Comparison of ENCODE assay signal across 6 cellular contexts in genomic region chr17:48546187-48546923, GRCh38. TPM values are rescaled to one million over a fixed set of nuclear protein-coding genes. Genes with fewer than 3 reads are reported as not detected.
A peak's percentile ranks its signal among the peaks of the same experiment; 100 is the strongest.
DNase-seq lines count a peak whose midpoint lies in the region; ATAC-seq, FAIRE-seq and TF ChIP-seq lines count a peak whose summit lies in the region.

No MANE protein-coding gene starts in this region.

- H3K4me3 ChIP-seq in right lobe of liver (no peak overlapping the region), HepG2 (replicated peaks in 1 of 3; ENCODE audit: insufficient read depth in 1 of 3, low read depth in 2 of 3, low read length in 3 of 3) (no peak overlapping the region), hepatocyte (no peak overlapping the region), vagina (peak overlapping the region; percentile 6 to 17)

- TF ChIP-seq POLR2A in right lobe of liver (IDR thresholded peaks at IDR 0.05), result no peak
- TF ChIP-seq POLR2A in HepG2 (IDR thresholded peaks at IDR 0.05; ENCODE audit: insufficient read depth in 1 of 2, low read depth in 2 of 2, low read length in 2 of 2), result no peak
- no peak for TF ChIP-seq POLR2A in vagina (IDR thresholded peaks at IDR 0.05)

- H2AFZ ChIP-seq in HepG2 (ENCODE audit: low read length), result no peak overlapping the region
- H2AFZ ChIP-seq in hepatocyte, result no peak overlapping the region

- in situ Hi-C loops in HepG2 (cut with HindIII; ENCODE audit: extremely low pct_ligation_motif_present, low pct_unique_long_range_greater_than_20kb), result no loop called here

- WGBS in right lobe of liver (ENCODE audit: insufficient coverage, low coverage, low lambda C conversion rate, missing lambda C conversion rate), result 22% methylated on average over 10 of the region's 10 CpGs
- WGBS in HepG2 (ENCODE audit: low lambda C conversion rate), result 8% methylated on average over 10 of the region's 10 CpGs
- WGBS in hepatocyte (ENCODE audit: low lambda C conversion rate, missing lambda C conversion rate), result 32% methylated on average over 10 of the region's 10 CpGs

- no TSS peak for BruUV-seq in HepG2 (replicated peaks; lab: Mats Ljungman, UMichigan)

- no peak overlapping the region for H3K4me2 ChIP-seq in HepG2 (ENCODE audit: low read depth, low read length)
- peak overlapping the region; percentile 68 for H3K4me2 ChIP-seq in hepatocyte

- H3K27me3 ChIP-seq in right lobe of liver (peaks cover 0 to 10% of the 10 kb centered on the region in 2 donors), HepG2 (ENCODE audit: control insufficient read depth in 1 of 2, insufficient read depth in 2 of 2, low read length in 2 of 2) (peaks cover 11 to 95% of the 10 kb centered on the region in 2 experiments), hepatocyte (peaks cover 76% of the 10 kb centered on the region), vagina (no peaks in the 10 kb centered on the region)

- TF ChIP-seq EP300 in HepG2 (IDR thresholded peaks at IDR 0.05; ENCODE audit: low read depth in 2 of 2, low read length in 2 of 2) (no peak), HepG2 (CRISPR knock-in tag; IDR thresholded peaks at IDR 0.05; ENCODE audit: borderline replicate concordance) (no peak)

- no peak for ATAC-seq in right lobe of liver
- no peak for ATAC-seq in HepG2

- POLR2A ChIA-PET in HepG2 (lab: Yijun Ruan, JAX), result no interaction called here

- FAIRE-seq in HepG2 (lab: Jason Lieb, UNC), result no peak

- peak overlapping the region in 2 of 3 donors; percentile 4 to 64 for H3K27ac ChIP-seq in right lobe of liver
- H3K27ac ChIP-seq in HepG2 (ENCODE audit: extremely low read length, insufficient read depth, low read length), result no peak overlapping the region
- H3K27ac ChIP-seq in hepatocyte, result peak overlapping the region; percentile 85
- H3K27ac ChIP-seq in vagina, result peak overlapping the region; percentile 70

- TF ChIP-seq RAD21 in HepG2 (CRISPR knock-in tag; IDR thresholded peaks at IDR 0.05), result no peak

- no peaks in the 10 kb centered on the region; the same call in 1 of the 2 replicates for H4K20me1 ChIP-seq in HepG2 (ENCODE audit: insufficient read depth, low read length)
- H4K20me1 ChIP-seq in hepatocyte (ENCODE audit: insufficient read depth, poor library complexity, severe bottlenecking), result no peaks in the 10 kb centered on the region

- no peaks in the 10 kb centered on the region for H3K9me3 ChIP-seq in right lobe of liver
- H3K9me3 ChIP-seq in HepG2 (ENCODE audit: low read length), result no peaks in the 10 kb centered on the region
- no peaks in the 10 kb centered on the region for H3K9me3 ChIP-seq in hepatocyte (ENCODE audit: low read depth)
- no peaks in the 10 kb centered on the region for H3K9me3 ChIP-seq in vagina

- TF ChIP-seq CTCF in right lobe of liver (IDR thresholded peaks at IDR 0.05) (no peak), HepG2 (CRISPR knock-in tag; IDR thresholded peaks at IDR 0.05) (no peak), hepatocyte (IDR thresholded peaks at IDR 0.05; ENCODE audit: poor library complexity) (no peak), vagina (IDR thresholded peaks at IDR 0.05) (no peak)

- H3K79me2 ChIP-seq in HepG2 (ENCODE audit: insufficient read depth, low read length) (no peaks in the 10 kb centered on the region), hepatocyte (peaks cover 20% of the 10 kb centered on the region)

- CTCF ChIA-PET in HepG2 (lab: Yijun Ruan, JAX; ENCODE audit: low intra/inter-chr PET ratio, low total read pairs), result no interaction called here

- H3K36me3 ChIP-seq in right lobe of liver, result no peaks in the 10 kb centered on the region
- H3K36me3 ChIP-seq in HepG2 (replicated peaks in 1 of 2; ENCODE audit: control insufficient read depth in 1 of 2, insufficient read depth in 2 of 2, low read length in 2 of 2), result no peaks in the 10 kb centered on the region
- H3K36me3 ChIP-seq in hepatocyte (replicated peaks; ENCODE audit: insufficient read depth, low read depth), result no peaks in the 10 kb centered on the region
- no peaks in the 10 kb centered on the region for H3K36me3 ChIP-seq in vagina

- H3K4me1 ChIP-seq in right lobe of liver, result peaks cover 0 to 6% (median 0%) of the 10 kb centered on the region in 4 donors
- H3K4me1 ChIP-seq in HepG2 (ENCODE audit: insufficient read depth, low read length), result no peaks in the 10 kb centered on the region
- peaks cover 21% of the 10 kb centered on the region for H3K4me1 ChIP-seq in hepatocyte (ENCODE audit: insufficient read depth)
- peaks cover 40% of the 10 kb centered on the region for H3K4me1 ChIP-seq in vagina

- no peaks in the 10 kb centered on the region for H3K9me2 ChIP-seq in hepatocyte (replicated peaks; ENCODE audit: insufficient read depth)

- H3K9ac ChIP-seq in HepG2 (ENCODE audit: insufficient read depth, low read depth, low read length), result no peak overlapping the region

- intact Hi-C loops in right lobe of liver (cut with DNase I), result no loop called here
- intact Hi-C loops in HepG2 (cut with micrococcal nuclease; ENCODE audit: unreplicated experiment), result no loop called here
- intact Hi-C loops in vagina (cut with DNase I), result no loop called here

- DNase-seq in right lobe of liver (no peak), HepG2 (ENCODE audit: low spot score) (no peak), hepatocyte (ENCODE audit: low spot score) (no peak), vagina (ENCODE audit: extremely low spot score in 2 of 2) (no peak), mesenteric fat pad (ENCODE audit: low spot score) (no peak), SIG-M5 treated with dmso at 0.1 percent for 504 hours (lab: John Stamatoyannopoulos, UW; ENCODE audit: unreplicated experiment) (no peak)

RNA-seq across cellular contexts. Expression of gene HOXB2, which starts 1.4 kb away (rescaled TPM):
- 1 to 10 TPM; 1.1 to 1.9 (median 1.5) TPM for total RNA-seq in right lobe of liver
- not detected in 2 replicates for total RNA-seq in HepG2 (2016; rRNA removed; fragmentation: Illumina TruSeq; extraction: Trizol)
- not detected in 2 replicates for total RNA-seq in HepG2 (2016; cell fraction: cytosol; rRNA removed; fragmentation: Illumina TruSeq; extraction: Trizol; ENCODE audit: low read depth)
- total RNA-seq in HepG2 (2016; cell fraction: insoluble cytoplasmic fraction; rRNA removed; fragmentation: Illumina TruSeq; extraction: Trizol), result not detected in 2 replicates
- total RNA-seq in HepG2 (2016; cell fraction: membrane; rRNA removed; fragmentation: Illumina TruSeq; extraction: Trizol), result not detected in 2 replicates
- not detected in 2 replicates for total RNA-seq in HepG2 (2016; cell fraction: nucleus; rRNA removed; fragmentation: Illumina TruSeq; extraction: Trizol)
- not detected in 2 replicates for polyA plus RNA-seq in HepG2 (2011; rRNA removed)
- polyA plus RNA-seq in HepG2 (2011; cell fraction: cytosol; rRNA removed), result not detected in 2 replicates
- polyA plus RNA-seq in HepG2 (2011; cell fraction: nucleus; rRNA removed), result not detected in 2 replicates
- polyA plus RNA-seq in HepG2 (2012), result not detected in 2 replicates
- polyA plus RNA-seq in HepG2 (2016; cell fraction: cytosol; fragmentation: Illumina TruSeq; extraction: Trizol; ENCODE audit: low read depth), result not detected in 2 replicates
- polyA plus RNA-seq in HepG2 (2016; cell fraction: insoluble cytoplasmic fraction; fragmentation: Illumina TruSeq; extraction: Trizol; ENCODE audit: low read depth), result not detected in 2 replicates
- not detected in 2 replicates for polyA plus RNA-seq in HepG2 (2016; cell fraction: membrane; fragmentation: Illumina TruSeq; extraction: Trizol; ENCODE audit: low read depth)
- polyA plus RNA-seq in HepG2 (2016; cell fraction: nucleus; fragmentation: Illumina TruSeq; extraction: Trizol; ENCODE audit: insufficient read depth, low read depth), result not detected in 2 replicates
- 0.28 TPM in 1 of 2 replicates, not detected in the other for polyA minus RNA-seq in HepG2 (2011; rRNA and poly(A)+ RNA removed; ENCODE audit: low replicate concordance)
- not detected in 2 replicates for polyA minus RNA-seq in HepG2 (2011; cell fraction: cytosol; rRNA and poly(A)+ RNA removed)
- polyA minus RNA-seq in HepG2 (2011; cell fraction: nucleus; rRNA and poly(A)+ RNA removed), result not detected in 2 replicates
- 5.6 and 6.7 TPM in 2 replicates for total RNA-seq in hepatocyte
- polyA plus RNA-seq in hepatocyte, result 20.7 and 29.9 TPM in 2 replicates
- 14.2 TPM for total RNA-seq in vagina
- 19.3 TPM for total RNA-seq in mesenteric fat pad

RNA-seq across cellular contexts. Expression of gene HOXB1, which starts 15.5 kb away (rescaled TPM):
- total RNA-seq in right lobe of liver, result not detected
- total RNA-seq in HepG2 (2016; rRNA removed; fragmentation: Illumina TruSeq; extraction: Trizol), result not detected in 2 replicates
- total RNA-seq in HepG2 (2016; cell fraction: cytosol; rRNA removed; fragmentation: Illumina TruSeq; extraction: Trizol; ENCODE audit: low read depth), result not detected in 2 replicates
- total RNA-seq in HepG2 (2016; cell fraction: insoluble cytoplasmic fraction; rRNA removed; fragmentation: Illumina TruSeq; extraction: Trizol), result not detected in 2 replicates
- not detected in 2 replicates for total RNA-seq in HepG2 (2016; cell fraction: membrane; rRNA removed; fragmentation: Illumina TruSeq; extraction: Trizol)
- total RNA-seq in HepG2 (2016; cell fraction: nucleus; rRNA removed; fragmentation: Illumina TruSeq; extraction: Trizol), result not detected in 2 replicates
- polyA plus RNA-seq in HepG2 (2011; rRNA removed), result not detected in 2 replicates
- not detected in 2 replicates for polyA plus RNA-seq in HepG2 (2011; cell fraction: cytosol; rRNA removed)
- polyA plus RNA-seq in HepG2 (2011; cell fraction: nucleus; rRNA removed), result not detected in 2 replicates
- not detected in 2 replicates for polyA plus RNA-seq in HepG2 (2012)
- polyA plus RNA-seq in HepG2 (2016; cell fraction: cytosol; fragmentation: Illumina TruSeq; extraction: Trizol; ENCODE audit: low read depth), result not detected in 2 replicates
- polyA plus RNA-seq in HepG2 (2016; cell fraction: insoluble cytoplasmic fraction; fragmentation: Illumina TruSeq; extraction: Trizol; ENCODE audit: low read depth), result not detected in 2 replicates
- polyA plus RNA-seq in HepG2 (2016; cell fraction: membrane; fragmentation: Illumina TruSeq; extraction: Trizol; ENCODE audit: low read depth), result not detected in 2 replicates
- not detected in 2 replicates for polyA plus RNA-seq in HepG2 (2016; cell fraction: nucleus; fragmentation: Illumina TruSeq; extraction: Trizol; ENCODE audit: insufficient read depth, low read depth)
- not detected in 2 replicates for polyA minus RNA-seq in HepG2 (2011; rRNA and poly(A)+ RNA removed; ENCODE audit: low replicate concordance)
- not detected in 2 replicates for polyA minus RNA-seq in HepG2 (2011; cell fraction: cytosol; rRNA and poly(A)+ RNA removed)
- not detected in 2 replicates for polyA minus RNA-seq in HepG2 (2011; cell fraction: nucleus; rRNA and poly(A)+ RNA removed)
- total RNA-seq in hepatocyte, result not detected in 2 replicates
- polyA plus RNA-seq in hepatocyte, result not detected in 2 replicates
- not detected for total RNA-seq in vagina
- not detected for total RNA-seq in mesenteric fat pad

RNA-seq across cellular contexts. Expression of gene HOXB4, which starts 31.8 kb away (rescaled TPM):
- total RNA-seq in right lobe of liver (1 to 10 TPM in 1 of 6 experiments, under 1 TPM in 5; 0.31 to 1.1 (median 0.68) TPM), HepG2 (2016; rRNA removed; fragmentation: Illumina TruSeq; extraction: Trizol) (not detected in 2 replicates), hepatocyte (1.4 and 2.2 TPM in 2 replicates), vagina (1.5 TPM), mesenteric fat pad (5.7 TPM)
- total RNA-seq in HepG2 (2016; cell fraction: cytosol; rRNA removed; fragmentation: Illumina TruSeq; extraction: Trizol; ENCODE audit: low read depth), result not detected in 2 replicates
- not detected in 2 replicates for total RNA-seq in HepG2 (2016; cell fraction: insoluble cytoplasmic fraction; rRNA removed; fragmentation: Illumina TruSeq; extraction: Trizol)
- not detected in 2 replicates for total RNA-seq in HepG2 (2016; cell fraction: membrane; rRNA removed; fragmentation: Illumina TruSeq; extraction: Trizol)
- total RNA-seq in HepG2 (2016; cell fraction: nucleus; rRNA removed; fragmentation: Illumina TruSeq; extraction: Trizol), result not detected in 2 replicates
- polyA plus RNA-seq in HepG2 (2011; rRNA removed) (not detected in 2 replicates), hepatocyte (1.8 and 2.0 TPM in 2 replicates)
- polyA plus RNA-seq in HepG2 (2011; cell fraction: cytosol; rRNA removed), result not detected in 2 replicates
- not detected in 2 replicates for polyA plus RNA-seq in HepG2 (2011; cell fraction: nucleus; rRNA removed)
- polyA plus RNA-seq in HepG2 (2012), result not detected in 2 replicates
- not detected in 2 replicates for polyA plus RNA-seq in HepG2 (2016; cell fraction: cytosol; fragmentation: Illumina TruSeq; extraction: Trizol; ENCODE audit: low read depth)
- polyA plus RNA-seq in HepG2 (2016; cell fraction: insoluble cytoplasmic fraction; fragmentation: Illumina TruSeq; extraction: Trizol; ENCODE audit: low read depth), result not detected in 2 replicates
- not detected in 2 replicates for polyA plus RNA-seq in HepG2 (2016; cell fraction: membrane; fragmentation: Illumina TruSeq; extraction: Trizol; ENCODE audit: low read depth)
- polyA plus RNA-seq in HepG2 (2016; cell fraction: nucleus; fragmentation: Illumina TruSeq; extraction: Trizol; ENCODE audit: insufficient read depth, low read depth), result not detected in 2 replicates
- 0.04 and 0.49 TPM in 2 replicates for polyA minus RNA-seq in HepG2 (2011; rRNA and poly(A)+ RNA removed; ENCODE audit: low replicate concordance)
- not detected in 2 replicates for polyA minus RNA-seq in HepG2 (2011; cell fraction: cytosol; rRNA and poly(A)+ RNA removed)
- polyA minus RNA-seq in HepG2 (2011; cell fraction: nucleus; rRNA and poly(A)+ RNA removed), result not detected in 2 replicates

RNA-seq across cellular contexts. Expression of gene HOXB3, which starts 43.7 kb away (rescaled TPM):
- total RNA-seq in right lobe of liver, result 1 to 10 TPM in 5 of 6 experiments, under 1 TPM in 1; 0.99 to 3.2 (median 2.6) TPM
- not detected in 2 replicates for total RNA-seq in HepG2 (2016; rRNA removed; fragmentation: Illumina TruSeq; extraction: Trizol)
- not detected in 2 replicates for total RNA-seq in HepG2 (2016; cell fraction: cytosol; rRNA removed; fragmentation: Illumina TruSeq; extraction: Trizol; ENCODE audit: low read depth)
- not detected in 2 replicates for total RNA-seq in HepG2 (2016; cell fraction: insoluble cytoplasmic fraction; rRNA removed; fragmentation: Illumina TruSeq; extraction: Trizol)
- not detected in 2 replicates for total RNA-seq in HepG2 (2016; cell fraction: membrane; rRNA removed; fragmentation: Illumina TruSeq; extraction: Trizol)
- not detected in 2 replicates for total RNA-seq in HepG2 (2016; cell fraction: nucleus; rRNA removed; fragmentation: Illumina TruSeq; extraction: Trizol)
- polyA plus RNA-seq in HepG2 (2011; rRNA removed), result not detected in 2 replicates
- polyA plus RNA-seq in HepG2 (2011; cell fraction: cytosol; rRNA removed), result not detected in 2 replicates
- polyA plus RNA-seq in HepG2 (2011; cell fraction: nucleus; rRNA removed), result 0.28 TPM in 1 of 2 replicates, not detected in the other
- not detected in 2 replicates for polyA plus RNA-seq in HepG2 (2012)
- polyA plus RNA-seq in HepG2 (2016; cell fraction: cytosol; fragmentation: Illumina TruSeq; extraction: Trizol; ENCODE audit: low read depth), result not detected in 2 replicates
- not detected in 2 replicates for polyA plus RNA-seq in HepG2 (2016; cell fraction: insoluble cytoplasmic fraction; fragmentation: Illumina TruSeq; extraction: Trizol; ENCODE audit: low read depth)
- polyA plus RNA-seq in HepG2 (2016; cell fraction: membrane; fragmentation: Illumina TruSeq; extraction: Trizol; ENCODE audit: low read depth), result not detected in 2 replicates
- polyA plus RNA-seq in HepG2 (2016; cell fraction: nucleus; fragmentation: Illumina TruSeq; extraction: Trizol; ENCODE audit: insufficient read depth, low read depth), result not detected in 2 replicates
- polyA minus RNA-seq in HepG2 (2011; rRNA and poly(A)+ RNA removed; ENCODE audit: low replicate concordance), result 2.3 TPM in 1 of 2 replicates, not detected in the other
- not detected in 2 replicates for polyA minus RNA-seq in HepG2 (2011; cell fraction: cytosol; rRNA and poly(A)+ RNA removed)
- polyA minus RNA-seq in HepG2 (2011; cell fraction: nucleus; rRNA and poly(A)+ RNA removed), result not detected in 2 replicates
- 1.8 and 5.9 TPM in 2 replicates for total RNA-seq in hepatocyte
- polyA plus RNA-seq in hepatocyte, result 1.8 and 4.0 TPM in 2 replicates
- total RNA-seq in vagina, result 17.7 TPM
- total RNA-seq in mesenteric fat pad, result 12.6 TPM

RNA-seq across cellular contexts. Expression of gene HOXB5, which starts 47.2 kb away (rescaled TPM):
- under 1 TPM in 5 of 6 experiments, not detected in 1; 0.11 to 0.29 (median 0.19) TPM for total RNA-seq in right lobe of liver
- not detected in 2 replicates for total RNA-seq in HepG2 (2016; rRNA removed; fragmentation: Illumina TruSeq; extraction: Trizol)
- not detected in 2 replicates for total RNA-seq in HepG2 (2016; cell fraction: cytosol; rRNA removed; fragmentation: Illumina TruSeq; extraction: Trizol; ENCODE audit: low read depth)
- total RNA-seq in HepG2 (2016; cell fraction: insoluble cytoplasmic fraction; rRNA removed; fragmentation: Illumina TruSeq; extraction: Trizol), result not detected in 2 replicates
- total RNA-seq in HepG2 (2016; cell fraction: membrane; rRNA removed; fragmentation: Illumina TruSeq; extraction: Trizol), result not detected in 2 replicates
- not detected in 2 replicates for total RNA-seq in HepG2 (2016; cell fraction: nucleus; rRNA removed; fragmentation: Illumina TruSeq; extraction: Trizol)
- polyA plus RNA-seq in HepG2 (2011; rRNA removed), result not detected in 2 replicates
- polyA plus RNA-seq in HepG2 (2011; cell fraction: cytosol; rRNA removed), result not detected in 2 replicates
- not detected in 2 replicates for polyA plus RNA-seq in HepG2 (2011; cell fraction: nucleus; rRNA removed)
- polyA plus RNA-seq in HepG2 (2012), result not detected in 2 replicates
- not detected in 2 replicates for polyA plus RNA-seq in HepG2 (2016; cell fraction: cytosol; fragmentation: Illumina TruSeq; extraction: Trizol; ENCODE audit: low read depth)
- not detected in 2 replicates for polyA plus RNA-seq in HepG2 (2016; cell fraction: insoluble cytoplasmic fraction; fragmentation: Illumina TruSeq; extraction: Trizol; ENCODE audit: low read depth)
- not detected in 2 replicates for polyA plus RNA-seq in HepG2 (2016; cell fraction: membrane; fragmentation: Illumina TruSeq; extraction: Trizol; ENCODE audit: low read depth)
- not detected in 2 replicates for polyA plus RNA-seq in HepG2 (2016; cell fraction: nucleus; fragmentation: Illumina TruSeq; extraction: Trizol; ENCODE audit: insufficient read depth, low read depth)
- 0.49 TPM in 1 of 2 replicates, not detected in the other for polyA minus RNA-seq in HepG2 (2011; rRNA and poly(A)+ RNA removed; ENCODE audit: low replicate concordance)
- polyA minus RNA-seq in HepG2 (2011; cell fraction: cytosol; rRNA and poly(A)+ RNA removed), result not detected in 2 replicates
- polyA minus RNA-seq in HepG2 (2011; cell fraction: nucleus; rRNA and poly(A)+ RNA removed), result not detected in 2 replicates
- total RNA-seq in hepatocyte, result 0.27 and 0.36 TPM in 2 replicates
- polyA plus RNA-seq in hepatocyte, result 3.3 and 4.4 TPM in 2 replicates
- 0.74 TPM for total RNA-seq in vagina
- total RNA-seq in mesenteric fat pad, result 2.0 TPM

Comparison
In these comparisons a context has a peak if more than half of its experiments do, and no peak if none do; other contexts are left out.
1. H3K4me3 ChIP-seq: peak in vagina (2 of 2); none in right lobe of liver (0 of 3), HepG2 (0 of 3) and hepatocyte (single experiment).